Comparison of ENCODE assay signal across 9 cellular contexts in the genomic region with DNA sequence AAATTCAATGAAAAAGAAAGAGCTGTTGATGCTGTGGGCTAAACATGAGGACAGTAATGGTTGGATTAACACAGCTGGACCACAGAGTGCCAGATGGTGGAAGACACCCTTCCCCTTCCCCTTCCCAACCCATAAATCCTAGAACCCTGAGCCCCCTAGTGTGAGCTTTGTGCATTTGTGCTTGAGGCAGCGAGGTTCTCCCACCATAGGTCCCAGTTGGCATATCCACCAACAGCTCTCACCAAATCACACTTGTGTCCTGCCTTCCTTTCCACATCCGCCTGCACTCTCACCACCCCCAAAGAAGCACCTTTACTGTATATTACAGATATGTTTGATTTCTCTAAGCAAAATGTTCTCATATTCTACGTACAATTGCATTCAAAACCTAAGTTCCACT. TPM values are rescaled to one million over a fixed set of nuclear protein-coding genes. Genes with fewer than 3 reads are reported as not detected.
DNase-seq lines count a peak whose midpoint lies in the region; ATAC-seq and TF ChIP-seq lines count a peak whose summit lies in the region.
"Had no signal": no experiment of that assay in that cellular context is flagged by ENCODE, and none has a peak within 500 bp of the region (broad histone marks: within the 10 kb centered on the region; RNA-seq: fewer than 3 reads in every experiment).

No MANE protein-coding gene starts in this region.

- ATAC-seq in activated naive CD8-positive, alpha-beta T cell treated with anti-CD3 and anti-CD28 coated beads, Interleukin-2, amount 50 U/mL, for 24 hours = no peak
- ATAC-seq in GM21390 (IDR thresholded peaks at IDR 0.05; ENCODE audit: unreplicated experiment) (no peak), GM19324 (IDR thresholded peaks at IDR 0.05; ENCODE audit: low FRiP score, unreplicated experiment) (no peak)

- H3K9ac ChIP-seq in smooth muscle cell (ENCODE audit: low read depth) = no peak overlapping the region

- peak overlapping the region; percentile 97 for H3K27ac Mint-ChIP-seq in activated naive CD8-positive, alpha-beta T cell treated with anti-CD3 and anti-CD28 coated beads, Interleukin-2, amount 50 U/mL, for 24 hours

- H3K4me3 Mint-ChIP-seq in activated naive CD8-positive, alpha-beta T cell treated with anti-CD3 and anti-CD28 coated beads, Interleukin-2, amount 50 U/mL, for 24 hours = peak overlapping the region; percentile 72

- no peaks in the 10 kb centered on the region for H3K4me1 ChIP-seq in smooth muscle cell (ENCODE audit: low read depth)
- H3K4me1 ChIP-seq: SJSA1 had no signal

- no peaks in the 10 kb centered on the region for H3K27me3 ChIP-seq in smooth muscle cell (ENCODE audit: low read depth)

- H3K79me2 ChIP-seq in smooth muscle cell (ENCODE audit: low read depth) = no peaks in the 10 kb centered on the region

- H4K20me1 ChIP-seq in smooth muscle cell (ENCODE audit: low read depth) = no peaks in the 10 kb centered on the region

- H3K4me3 ChIP-seq in smooth muscle cell = no peak overlapping the region
- H3K4me3 ChIP-seq: SJSA1 had no signal

- WGBS in smooth muscle cell (ENCODE audit: low lambda C conversion rate) = 85% methylated on average over 3 of the region's 3 CpGs

- H3K9me3 ChIP-seq in smooth muscle cell (replicated peaks; ENCODE audit: low read depth) = no peaks in the 10 kb centered on the region
- H3K9me3 ChIP-seq: SJSA1 had no signal

- H3K27me3 Mint-ChIP-seq in activated naive CD8-positive, alpha-beta T cell treated with anti-CD3 and anti-CD28 coated beads, Interleukin-2, amount 50 U/mL, for 24 hours = no peaks in the 10 kb centered on the region

- H3K4me2 ChIP-seq in smooth muscle cell = no peak overlapping the region

- H2AFZ ChIP-seq in smooth muscle cell (ENCODE audit: low read depth) = no peak overlapping the region

- TF ChIP-seq CTCF in smooth muscle cell (IDR thresholded peaks at IDR 0.05; ENCODE audit: borderline replicate concordance, insufficient read depth, poor library complexity, severe bottlenecking) = no peak

- H3F3A ChIP-seq in smooth muscle cell (ENCODE audit: low read depth) = no peaks in the 10 kb centered on the region

- no peak overlapping the region for H3K27ac ChIP-seq in smooth muscle cell (ENCODE audit: low read depth)
- H3K27ac ChIP-seq: SJSA1 had no signal

- H3K4me1 Mint-ChIP-seq in activated naive CD8-positive, alpha-beta T cell treated with anti-CD3 and anti-CD28 coated beads, Interleukin-2, amount 50 U/mL, for 24 hours = peaks cover 80% of the 10 kb centered on the region

- DNase-seq in stimulated activated CD4-positive, alpha-beta T cell treated with anti-CD3 and anti-CD28 coated beads, Interleukin-15, amount 100 ng/mL, for 24 hours = peak; percentile 16
- no peak for DNase-seq in stimulated activated CD4-positive, alpha-beta T cell treated with anti-CD3 and anti-CD28 coated beads, Interleukin-4, amount 100 ng/mL, for 4 hours
- DNase-seq in NAMALWA (ENCODE audit: low spot score) (peak; percentile 69), smooth muscle cell (lab: John Stamatoyannopoulos, UW; ENCODE audit: unreplicated experiment) (no peak)
- DNase-seq in activated naive CD8-positive, alpha-beta T cell treated with anti-CD3 and anti-CD28 coated beads, Interleukin-2, amount 50 U/mL, for 24 hours = peak; percentile 34
- DNase-seq in activated CD4-positive, CD25-positive, alpha-beta regulatory T cell (lab: John Stamatoyannopoulos, UW) = no peak

- H3K36me3 Mint-ChIP-seq in activated naive CD8-positive, alpha-beta T cell treated with anti-CD3 and anti-CD28 coated beads, Interleukin-2, amount 50 U/mL, for 24 hours (ENCODE audit: low read depth) = no peaks in the 10 kb centered on the region

- no peaks in the 10 kb centered on the region for H3K36me3 ChIP-seq in smooth muscle cell (ENCODE audit: low read depth)
- H3K36me3 ChIP-seq: SJSA1 had no signal

- peaks cover 12% of the 10 kb centered on the region for H3K9me3 Mint-ChIP-seq in activated naive CD8-positive, alpha-beta T cell treated with anti-CD3 and anti-CD28 coated beads, Interleukin-2, amount 50 U/mL, for 24 hours

RNA-seq across cellular contexts. Expression of a gene that starts 32.8 kb away (rescaled TPM):
- total RNA-seq in smooth muscle cell = 84.8 and 136 TPM in 2 replicates
- 58.6 and 64.3 TPM in 2 replicates for polyA plus RNA-seq in smooth muscle cell

Comparison
In these comparisons a context has a peak if more than half of its experiments do, and no peak if none do; other contexts are left out.
1. DNase-seq: peak in stimulated activated CD4-positive, alpha-beta T cell treated with anti-CD3 and anti-CD28 coated beads, Interleukin-15, amount 100 ng/mL, for 24 hours (single experiment), NAMALWA (single experiment) and activated naive CD8-positive, alpha-beta T cell treated with anti-CD3 and anti-CD28 coated beads, Interleukin-2, amount 50 U/mL, for 24 hours (single experiment); none in stimulated activated CD4-positive, alpha-beta T cell treated with anti-CD3 and anti-CD28 coated beads, Interleukin-4, amount 100 ng/mL, for 4 hours (0 of 2), smooth muscle cell (single experiment) and activated CD4-positive, CD25-positive, alpha-beta regulatory T cell (0 of 4).